Comparison of ENCODE assay signal across 17 cellular contexts in the genomic region with DNA sequence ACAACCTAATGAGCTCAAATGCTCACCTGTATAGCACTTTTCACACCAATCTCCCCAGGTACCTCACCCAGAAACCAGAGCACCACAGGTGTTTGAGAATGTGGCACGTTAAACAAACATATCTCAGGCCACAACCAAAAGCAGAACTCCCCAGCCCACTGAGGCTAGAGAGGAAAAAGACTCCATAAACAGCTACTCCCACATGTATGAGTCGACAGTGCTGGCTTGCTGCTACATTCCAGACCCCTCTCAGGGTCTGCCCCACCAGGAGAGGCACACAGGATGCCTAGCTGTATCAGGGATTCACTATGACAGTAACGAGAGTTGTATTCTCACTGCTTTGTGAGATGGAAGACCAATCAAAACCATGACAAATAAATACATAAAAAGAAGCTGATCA.
DNase-seq lines count a peak whose midpoint lies in the region; ATAC-seq, FAIRE-seq and TF ChIP-seq lines count a peak whose summit lies in the region.
"Had no signal": no experiment of that assay in that cellular context is flagged by ENCODE, and none has a peak within 500 bp of the region (broad histone marks: within the 10 kb centered on the region; RNA-seq: fewer than 3 reads in every experiment).

No MANE protein-coding gene starts in this region.

- H3K79me2 ChIP-seq in mesendoderm (ENCODE audit: control insufficient read depth, insufficient read depth, low read length) = no peaks in the 10 kb centered on the region

- DNase-seq in GM12891 (ENCODE audit: insufficient read length, low spot score) (no peak), NB4 (ENCODE audit: low read depth) (peak; percentile 12), iPS-NIHi7 (ENCODE audit: extremely low spot score) (peak; percentile 30), mesendoderm (peak; percentile 49), AG08395 (ENCODE audit: low spot score) (no peak), HT-29 (ENCODE audit: low spot score) (no peak)
- DNase-seq: CD4-positive, alpha-beta memory T cell; DMS153; DMS79; GDM1; GOT3 had no signal

- H2BK5ac ChIP-seq in mesendoderm (ENCODE audit: low read length) = no peak overlapping the region

- TF ChIP-seq CTCF in NB4 (IDR thresholded peaks at IDR 0.05; ENCODE audit: low read depth, low read length) = no peak

- H3K27me3 ChIP-seq in mesendoderm (ENCODE audit: insufficient read depth, low read length, poor library complexity) = no peaks in the 10 kb centered on the region
- H3K27me3 ChIP-seq: BLaER1 had no signal

- no peak overlapping the region for H3K9ac ChIP-seq in mesendoderm (ENCODE audit: low read length)
- H3K9ac ChIP-seq: BLaER1 had no signal

- no peak overlapping the region for H4K8ac ChIP-seq in mesendoderm (ENCODE audit: low read depth, low read length)

- H3K36me3 ChIP-seq in mesendoderm (ENCODE audit: control insufficient read depth, insufficient read depth, low read length) = no peaks in the 10 kb centered on the region
- H3K36me3 ChIP-seq: BLaER1, HAP-1 had no signal

- no peak overlapping the region for H4K5ac ChIP-seq in mesendoderm (ENCODE audit: low read length)

- H2BK15ac ChIP-seq in mesendoderm (replicated peaks; ENCODE audit: low read depth) = no peak overlapping the region

- no peak overlapping the region for H3K4me3 ChIP-seq in NB4 (ENCODE audit: low read depth, low read length)
- no peak overlapping the region for H3K4me3 ChIP-seq in mesendoderm (ENCODE audit: low read length)
- H3K4me3 ChIP-seq: A549, BLaER1, HAP-1 had no signal

- no peak overlapping the region for H3K23ac ChIP-seq in mesendoderm (ENCODE audit: low read length)

- no peak overlapping the region for H2AK5ac ChIP-seq in mesendoderm (ENCODE audit: low read length)

- H3K4ac ChIP-seq in mesendoderm (ENCODE audit: low read depth, low read length) = no peak overlapping the region

- H3K27ac ChIP-seq in mesendoderm (ENCODE audit: low read depth, low read length) = no peak overlapping the region
- H3K27ac ChIP-seq: 22Rv1, A549, BLaER1 had no signal

- H3K4me1 ChIP-seq in mesendoderm (ENCODE audit: control insufficient read depth, low read depth, low read length) = peaks cover 2% of the 10 kb centered on the region
- H3K4me1 ChIP-seq: A549, BLaER1 had no signal

- H2BK120ac ChIP-seq in mesendoderm (ENCODE audit: low read depth, low read length) = no peak overlapping the region

- no peaks in the 10 kb centered on the region for H3K79me1 ChIP-seq in mesendoderm (ENCODE audit: low read length)

- TF ChIP-seq POLR2A in GM12891 (IDR thresholded peaks at IDR 0.05; ENCODE audit: low read depth, low read length) = no peak
- no peak for TF ChIP-seq POLR2A in NB4 (IDR thresholded peaks at IDR 0.05; ENCODE audit: extremely low read depth, insufficient read length)

- FAIRE-seq in GM12891 (lab: Jason Lieb, UNC) = no peak
- FAIRE-seq: A549 had no signal

- H3K18ac ChIP-seq in mesendoderm (ENCODE audit: low read length) = no peak overlapping the region

- no peak for ATAC-seq in HG03095 (IDR thresholded peaks at IDR 0.05; ENCODE audit: unreplicated experiment)
- no peak for ATAC-seq in GM18858 (IDR thresholded peaks at IDR 0.05; ENCODE audit: unreplicated experiment)
- ATAC-seq: A549 had no signal

- no peak overlapping the region for H3K56ac ChIP-seq in mesendoderm (ENCODE audit: low read length)

- H3K4me2 ChIP-seq in mesendoderm (ENCODE audit: low read length) = no peak overlapping the region
- H3K4me2 ChIP-seq: A549, BLaER1 had no signal

- WGBS in mesendoderm (ENCODE audit: extremely low coverage, insufficient coverage, low lambda C conversion rate) = no CpG with 5 or more reads among the region's 3 CpGs

TF ChIP-seq in GM12891, 5 proteins besides CTCF, POLR2A, EP300 and RAD21:
- TF ChIP-seq SPI1 (IDR thresholded peaks at IDR 0.05; ENCODE audit: low read depth, low read length) (0 out of 2 replicates have a peak, but pooled peaks have one; percentile 2), POU2F2 (IDR thresholded peaks at IDR 0.05; ENCODE audit: low read depth, low read length) (no peak)
TF ChIP-seq in GM12891: peak in this region for 1.

Comparison
In these comparisons a context has a peak if more than half of its experiments do, and no peak if none do; other contexts are left out.
1. DNase-seq: peak in NB4 (single experiment), iPS-NIHi7 (single experiment) and mesendoderm (single experiment); none in GM12891 (single experiment), AG08395 (single experiment) and HT-29 (single experiment).